ENCODE assay signal across 27 cellular contexts in genomic region chr6:160162167-160162566, GRCh38.
"Had no signal": no experiment of that assay in that cellular context is flagged by ENCODE, and none has a peak within 500 bp of the region (broad histone marks: within the 10 kb centered on the region; RNA-seq: fewer than 3 reads in every experiment).

No MANE protein-coding gene starts in this region.

- H3K9ac ChIP-seq: KMS-11 had no signal

- H3K4me1 Mint-ChIP-seq: activated naive CD4-positive, alpha-beta T cell treated with anti-CD3 and anti-CD28 coated beads, Interleukin-2, amount 10 ng/mL, durations not matched to agents 7 days and 5 days; activated naive CD8-positive, alpha-beta T cell treated with anti-CD3 and anti-CD28 coated beads for 36 hours; T-cell had no signal

- H3K36me3 Mint-ChIP-seq: activated naive CD4-positive, alpha-beta T cell treated with anti-CD3 and anti-CD28 coated beads, Interleukin-2, amount 10 ng/mL, durations not matched to agents 7 days and 5 days; activated naive CD8-positive, alpha-beta T cell treated with anti-CD3 and anti-CD28 coated beads for 36 hours had no signal

- H3K4me3 ChIP-seq: SK-N-MC had no signal

- H3K4me3 Mint-ChIP-seq: activated CD8-positive, alpha-beta T cell treated with anti-CD3 and anti-CD28 coated beads for 36 hours; activated naive CD4-positive, alpha-beta T cell treated with anti-CD3 and anti-CD28 coated beads, Interleukin-2, amount 10 ng/mL, durations not matched to agents 7 days and 5 days; activated naive CD8-positive, alpha-beta T cell treated with anti-CD3 and anti-CD28 coated beads for 36 hours; activated T-cell treated with anti-CD3 and anti-CD28 coated beads, Interleukin-2, amount 50 U/mL, for 72 hours; T-cell had no signal

- H3K27me3 Mint-ChIP-seq: activated CD8-positive, alpha-beta T cell treated with anti-CD3 and anti-CD28 coated beads for 36 hours; activated naive CD8-positive, alpha-beta T cell treated with anti-CD3 and anti-CD28 coated beads for 36 hours had no signal

- H3K4me2 ChIP-seq: KMS-11 had no signal

- H3K27ac Mint-ChIP-seq: activated CD8-positive, alpha-beta T cell treated with anti-CD3 and anti-CD28 coated beads for 36 hours; activated naive CD4-positive, alpha-beta T cell treated with anti-CD3 and anti-CD28 coated beads, Interleukin-2, amount 10 ng/mL, durations not matched to agents 7 days and 5 days; activated naive CD8-positive, alpha-beta T cell treated with anti-CD3 and anti-CD28 coated beads for 36 hours; activated T-cell treated with anti-CD3 and anti-CD28 coated beads, Interleukin-2, amount 50 U/mL, for 72 hours; activated T-helper 2 cell treated with anti-CD3 and anti-CD28 coated beads, Interferon-gamma antibody, Interleukin-2, Interleukin-4, amounts not matched to agents 10 μg/mL and 5 μg/mL and 100 μg/mL, durations not matched to agents 14 hours and 24 hours and 36 hours; T-cell had no signal

- H3K9me3 Mint-ChIP-seq: activated CD8-positive, alpha-beta T cell treated with anti-CD3 and anti-CD28 coated beads for 36 hours; activated naive CD4-positive, alpha-beta T cell treated with anti-CD3 and anti-CD28 coated beads, Interleukin-2, amount 10 ng/mL, durations not matched to agents 7 days and 5 days; activated T-helper 2 cell treated with anti-CD3 and anti-CD28 coated beads, Interferon-gamma antibody, Interleukin-2, Interleukin-4, amounts not matched to agents 10 μg/mL and 5 μg/mL and 100 μg/mL, durations not matched to agents 14 hours and 24 hours and 36 hours had no signal

- DNase-seq: activated CD4-positive, alpha-beta T cell treated with anti-CD3 and anti-CD28 coated beads for 4 hours; activated CD8-positive, alpha-beta memory T cell treated with anti-CD3 and anti-CD28 coated beads, Interleukin-2, amount 50 U/mL, for 4 hours; activated CD8-positive, alpha-beta T cell treated with anti-CD3 and anti-CD28 coated beads for 36 hours; activated gamma-delta T cell treated with Interleukin-2 at 50 U/mL for 16 hours; activated naive CD4-positive, alpha-beta T cell treated with anti-CD3 and anti-CD28 coated beads, Interleukin-2, amount 10 ng/mL, durations not matched to agents 7 days and 5 days; activated naive CD8-positive, alpha-beta T cell treated with anti-CD3 and anti-CD28 coated beads for 36 hours; activated T-cell treated with anti-CD3 and anti-CD28 coated beads, Interleukin-2, amount 50 U/mL, for 72 hours; brain microvascular endothelial cell; caudate nucleus; NCI-H1092 treated with DMSO at 0.1 percent for 48 hours; NCI-H1417 treated with DMSO at 0.1 percent for 48 hours; NCI-H1694; NCI-H2029; NCI-H2107; NCI-H345; NCI-H510A; NCI-H69; NK-92 treated with Interleukin-12 subunit alpha and Interleukin-12 subunit beta, amount 100 ng/mL, for 24 hours; OCI-M1; RPMI8226; T-cell; WERI-Rb-1 had no signal

- H3K27me3 ChIP-seq: brain microvascular endothelial cell had no signal

- H3K27ac ChIP-seq: brain microvascular endothelial cell, KMS-11, SK-N-MC, WERI-Rb-1 had no signal

- H3K36me3 ChIP-seq: brain microvascular endothelial cell, WERI-Rb-1 had no signal

- ATAC-seq: activated CD4-positive, CD25-positive, alpha-beta regulatory T cell treated with anti-CD3 and anti-CD28 coated beads, Interleukin-2, amount 50 U/mL, for 24 hours; activated CD8-positive, alpha-beta T cell treated with anti-CD3 and anti-CD28 coated beads for 36 hours; activated T-cell treated with anti-CD3 and anti-CD28 coated beads, Interleukin-2, amount 50 U/mL, for 72 hours; Right ventricle myocardium inferior; T-cell had no signal
